In genomic region chr12:25716842-25717241, GRCh38 we compare ENCODE assay signal across 20 cellular contexts.
DNase-seq lines count a peak whose midpoint lies in the region; ATAC-seq, FAIRE-seq and TF ChIP-seq lines count a peak whose summit lies in the region.
"Had no signal": no experiment of that assay in that cellular context is flagged by ENCODE, and none has a peak within 500 bp of the region (broad histone marks: within the 10 kb centered on the region; RNA-seq: fewer than 3 reads in every experiment).

No MANE protein-coding gene starts in this region.

- H3K9me3 Mint-ChIP-seq in WTC11, result peaks cover 8% of the 10 kb centered on the region; the same call in 1 of the 2 replicates
- peaks cover 0 to 1% of the 10 kb centered on the region in 2 donors for H3K9me3 Mint-ChIP-seq in activated T-cell treated with anti-CD3 and anti-CD28 coated beads, Interleukin-2, amount 50 U/mL, for 72 hours
- H3K9me3 Mint-ChIP-seq: CD8-positive, alpha-beta T cell had no signal

- H3K27me3 Mint-ChIP-seq in WTC11 (ENCODE audit: low read depth), result no peaks in the 10 kb centered on the region; the same call in 1 of the 2 replicates
- H3K27me3 Mint-ChIP-seq in activated T-cell treated with anti-CD3 and anti-CD28 coated beads, Interleukin-2, amount 50 U/mL, for 72 hours (ENCODE audit: low read depth), result no peaks in the 10 kb centered on the region
- H3K27me3 Mint-ChIP-seq: T-helper 17 cell had no signal

- no peak for TF ChIP-seq CTCF in WTC11 (IDR thresholded peaks at IDR 0.05)

- H3K36me3 Mint-ChIP-seq in WTC11, result peaks cover 3% of the 10 kb centered on the region; the same call in 1 of the 2 replicates
- no peaks in the 10 kb centered on the region for H3K36me3 Mint-ChIP-seq in activated T-cell treated with anti-CD3 and anti-CD28 coated beads, Interleukin-2, amount 50 U/mL, for 72 hours (ENCODE audit: insufficient read depth in 2 of 2)
- H3K36me3 Mint-ChIP-seq: CD8-positive, alpha-beta T cell had no signal

- peak; percentile 11 for FAIRE-seq in GM19239 (lab: Jason Lieb, UNC)
- FAIRE-seq: D721Med had no signal

- no peak for ATAC-seq in WTC11
- no peak for ATAC-seq in activated T-cell treated with anti-CD3 and anti-CD28 coated beads, Interleukin-2, amount 50 U/mL, for 72 hours (replicated peaks in 1 of 2)
- ATAC-seq: CD8-positive, alpha-beta T cell; T-helper 17 cell had no signal

- H3K4me3 Mint-ChIP-seq in WTC11, result no peak overlapping the region
- no peak overlapping the region for H3K4me3 Mint-ChIP-seq in activated T-cell treated with anti-CD3 and anti-CD28 coated beads, Interleukin-2, amount 50 U/mL, for 72 hours
- H3K4me3 Mint-ChIP-seq: CD8-positive, alpha-beta T cell; T-helper 17 cell had no signal

- DNase-seq in DMS53 (lab: John Stamatoyannopoulos, UW) (peak; percentile 91), GM19239 (ENCODE audit: insufficient read length, low spot score) (no peak), RPMI7951 (ENCODE audit: low read depth) (peak; percentile 56), kidney glomerular epithelial cell (lab: John Stamatoyannopoulos, UW) (peak; percentile 5), NCI-H226 (no peak), WTC11 (ENCODE audit: low spot score) (no peak)
- DNase-seq in activated T-cell treated with anti-CD3 and anti-CD28 coated beads, Interleukin-2, amount 50 U/mL, for 72 hours, result no peak
- DNase-seq: ACHN; BE2C; CD8-positive, alpha-beta T cell; DND-41; KG1; NCI-H146; NCI-H2081; NCI-H2227 treated with DMSO at 0.1 percent for 48 hours; NCI-H526 treated with DMSO at 0.1 percent for 48 hours; RPMI8226; SIG-M5; T-helper 17 cell had no signal

- POLR2A ChIA-PET in WTC11 (lab: Charles Lee), result no interaction called here

- CTCF ChIA-PET in WTC11 (lab: Charles Lee), result no interaction called here

- H3K27ac Mint-ChIP-seq in WTC11, result no peak overlapping the region
- no peak overlapping the region for H3K27ac Mint-ChIP-seq in activated T-cell treated with anti-CD3 and anti-CD28 coated beads, Interleukin-2, amount 50 U/mL, for 72 hours
- H3K27ac Mint-ChIP-seq: CD8-positive, alpha-beta T cell; T-helper 17 cell had no signal

- H3K4me1 Mint-ChIP-seq in WTC11, result peaks cover 5% of the 10 kb centered on the region; the same call in 1 of the 2 replicates
- peaks cover 20% of the 10 kb centered on the region for H3K4me1 Mint-ChIP-seq in activated T-cell treated with anti-CD3 and anti-CD28 coated beads, Interleukin-2, amount 50 U/mL, for 72 hours (ENCODE audit: low read depth)
- H3K4me1 Mint-ChIP-seq: T-helper 17 cell had no signal

TF ChIP-seq in WTC11, 78 proteins besides CTCF, POLR2A, EP300 and RAD21:
- TF ChIP-seq FOXP1 (CRISPR knock-in tag; IDR thresholded peaks at IDR 0.05; ENCODE audit: borderline replicate concordance) (no peak), ZNF532 (CRISPR knock-in tag; IDR thresholded peaks at IDR 0.05; ENCODE audit: borderline replicate concordance) (no peak), SP1 (CRISPR knock-in tag; conservative IDR thresholded peaks at IDR 0.05) (no peak), STAT6 (CRISPR knock-in tag; conservative IDR thresholded peaks at IDR 0.05; ENCODE audit: low read depth) (no peak), KAT7 (CRISPR knock-in tag; IDR thresholded peaks at IDR 0.05; ENCODE audit: borderline replicate concordance) (no peak), ZNF121 (CRISPR knock-in tag; IDR thresholded peaks at IDR 0.05) (no peak), TEAD1 (CRISPR knock-in tag; IDR thresholded peaks at IDR 0.05) (no peak), FOXJ3 (CRISPR knock-in tag; IDR thresholded peaks at IDR 0.05; ENCODE audit: borderline replicate concordance) (no peak), NFYB (CRISPR knock-in tag; conservative IDR thresholded peaks at IDR 0.05; ENCODE audit: low read depth) (no peak), NR3C1 (CRISPR knock-in tag; conservative IDR thresholded peaks at IDR 0.05; ENCODE audit: low read depth) (no peak), ZSCAN18 (CRISPR knock-in tag; IDR thresholded peaks at IDR 0.05) (no peak), IRF2 (CRISPR knock-in tag; IDR thresholded peaks at IDR 0.05; ENCODE audit: borderline replicate concordance, low read depth) (no peak), GRHL2 (CRISPR knock-in tag; IDR thresholded peaks at IDR 0.05; ENCODE audit: insufficient replicate concordance, severe bottlenecking) (no peak), PRRX2 (CRISPR knock-in tag; IDR thresholded peaks at IDR 0.05) (no peak), SOX15 (CRISPR knock-in tag; IDR thresholded peaks at IDR 0.05) (no peak), ERG (CRISPR knock-in tag; IDR thresholded peaks at IDR 0.05) (no peak), EMX1 (CRISPR knock-in tag; IDR thresholded peaks at IDR 0.05) (no peak)

Comparison
In these comparisons a context has a peak if more than half of its experiments do, and no peak if none do; other contexts are left out.
1. DNase-seq: peak in DMS53 (single experiment), RPMI7951 (single experiment) and kidney glomerular epithelial cell (single experiment); none in GM19239 (single experiment), NCI-H226 (single experiment), WTC11 (single experiment) and activated T-cell treated with anti-CD3 and anti-CD28 coated beads, Interleukin-2, amount 50 U/mL, for 72 hours (0 of 2).